ENCODE assay signal across 25 cellular contexts in the genomic region with DNA sequence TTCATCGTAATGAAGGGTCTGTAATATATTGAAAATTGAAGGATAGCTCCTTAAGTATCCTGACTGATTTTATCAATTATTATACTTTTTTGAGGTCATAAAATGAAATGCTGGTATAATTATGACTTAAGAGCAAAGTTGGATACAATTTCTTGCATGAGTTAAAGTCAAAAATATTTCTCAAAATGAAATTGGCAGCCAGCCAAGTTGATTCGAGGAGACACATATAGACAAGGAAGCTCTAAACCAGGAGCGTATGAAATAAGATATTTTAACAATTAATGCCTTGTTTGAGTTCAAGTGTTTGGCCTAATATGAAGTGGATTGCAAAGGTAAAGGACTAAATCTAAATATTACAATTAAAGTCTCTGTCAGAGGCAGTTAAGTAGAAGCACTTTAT.
DNase-seq lines count a peak whose midpoint lies in the region; ATAC-seq and TF ChIP-seq lines count a peak whose summit lies in the region.
"Had no signal": no experiment of that assay in that cellular context is flagged by ENCODE, and none has a peak within 500 bp of the region (broad histone marks: within the 10 kb centered on the region; RNA-seq: fewer than 3 reads in every experiment).

No MANE protein-coding gene starts in this region.

- H3K27ac Mint-ChIP-seq in MCF 10A (ENCODE audit: low read depth, unreplicated experiment): no peak overlapping the region
- H3K27ac Mint-ChIP-seq: activated naive CD8-positive, alpha-beta T cell treated with anti-CD3 and anti-CD28 coated beads, Interleukin-2, amount 10 ng/mL, durations not matched to agents 7 days and 5 days; CD4-positive, alpha-beta memory T cell; mesothelial cell of epicardium; nephron; stimulated activated naive CD8-positive, alpha-beta T cell treated with anti-CD3 and anti-CD28 coated beads, Interleukin-15, amount 100 ng/mL, for 72 hours; type B pancreatic cell had no signal

- intact Hi-C loops in MCF 10A (cut with micrococcal nuclease) (no loop called here), breast epithelium (cut with DNase I; ENCODE audit: low total_unique reads) (no loop called here), heart right ventricle (cut with DNase I) (no loop called here)

- no peaks in the 10 kb centered on the region for H3K36me3 ChIP-seq in breast epithelium
- no peaks in the 10 kb centered on the region for H3K36me3 ChIP-seq in heart right ventricle
- H3K36me3 ChIP-seq: esophagus muscularis mucosa had no signal

- TF ChIP-seq CTCF in MCF 10A (IDR thresholded peaks at IDR 0.05; ENCODE audit: unreplicated experiment): no peak
- TF ChIP-seq CTCF in breast epithelium (IDR thresholded peaks at IDR 0.05): no peak
- no peak for TF ChIP-seq CTCF in heart right ventricle (IDR thresholded peaks at IDR 0.05)

- no peak overlapping the region for H3K27ac ChIP-seq in breast epithelium
- H3K27ac ChIP-seq in heart right ventricle: no peak overlapping the region
- H3K27ac ChIP-seq: esophagus muscularis mucosa had no signal

- DNase-seq in MCF 10A (ENCODE audit: unreplicated experiment): peak; percentile 38
- DNase-seq in breast epithelium (ENCODE audit: low spot score in 2 of 2): no peak
- DNase-seq in NCI-H69 (lab: John Stamatoyannopoulos, UW): peak; percentile 34
- DNase-seq in dermis blood vessel endothelial cell: peak; percentile 16
- DNase-seq in activated effector memory CD4-positive, alpha-beta T cell treated with anti-CD3 and anti-CD28 coated beads, Interleukin-2, amount 50 U/mL, for 16 hours: no peak
- DNase-seq in heart right ventricle: no peak
- DNase-seq: activated CD4-positive, CD25-positive, alpha-beta regulatory T cell; activated CD8-positive, alpha-beta memory T cell treated with anti-CD3 and anti-CD28 coated beads for 24 hours; activated naive CD8-positive, alpha-beta T cell treated with anti-CD3 and anti-CD28 coated beads, Interleukin-2, amount 10 ng/mL, durations not matched to agents 7 days and 5 days; caudate nucleus; CD4-positive, alpha-beta memory T cell; effector CD4-positive, alpha-beta T cell; GOT3; hippocampal formation; NCI-H2081 treated with DMSO at 0.1 percent for 48 hours; SHP77 treated with DMSO at 0.1 percent for 48 hours; stimulated activated naive CD8-positive, alpha-beta T cell treated with anti-CD3 and anti-CD28 coated beads, Interleukin-15, amount 100 ng/mL, for 72 hours; T-helper 2 cell had no signal

- H3K4me1 ChIP-seq in breast epithelium (no peaks in the 10 kb centered on the region), heart right ventricle (no peaks in the 10 kb centered on the region)
- H3K4me1 ChIP-seq: esophagus muscularis mucosa had no signal

- WGBS in heart right ventricle, 2 donors: 57 to 67% methylated on average over 3 of the region's 3 CpGs

- TF ChIP-seq POLR2A in breast epithelium (IDR thresholded peaks at IDR 0.05): no peak

- no peaks in the 10 kb centered on the region for H3K9me3 Mint-ChIP-seq in MCF 10A (ENCODE audit: unreplicated experiment)
- H3K9me3 Mint-ChIP-seq: activated naive CD8-positive, alpha-beta T cell treated with anti-CD3 and anti-CD28 coated beads, Interleukin-2, amount 10 ng/mL, durations not matched to agents 7 days and 5 days; CD4-positive, alpha-beta memory T cell; mesothelial cell of epicardium; nephron; stimulated activated naive CD8-positive, alpha-beta T cell treated with anti-CD3 and anti-CD28 coated beads, Interleukin-15, amount 100 ng/mL, for 72 hours; type B pancreatic cell had no signal

- no TSS peak for BruUV-seq in MCF 10A (replicated peaks; lab: Mats Ljungman, UMichigan)

- H3K4me1 Mint-ChIP-seq in MCF 10A (ENCODE audit: insufficient read depth, unreplicated experiment): no peaks in the 10 kb centered on the region
- H3K4me1 Mint-ChIP-seq: activated naive CD8-positive, alpha-beta T cell treated with anti-CD3 and anti-CD28 coated beads, Interleukin-2, amount 10 ng/mL, durations not matched to agents 7 days and 5 days; CD4-positive, alpha-beta memory T cell; stimulated activated naive CD8-positive, alpha-beta T cell treated with anti-CD3 and anti-CD28 coated beads, Interleukin-15, amount 100 ng/mL, for 72 hours had no signal

- H3K27me3 ChIP-seq in breast epithelium: no peaks in the 10 kb centered on the region
- no peaks in the 10 kb centered on the region for H3K27me3 ChIP-seq in heart right ventricle
- H3K27me3 ChIP-seq: esophagus muscularis mucosa had no signal

- H3K4me3 ChIP-seq in breast epithelium (no peak overlapping the region), heart right ventricle (no peak overlapping the region)
- H3K4me3 ChIP-seq: esophagus muscularis mucosa had no signal

- no peaks in the 10 kb centered on the region for H3K36me3 Mint-ChIP-seq in MCF 10A (ENCODE audit: insufficient read depth, unreplicated experiment)
- H3K36me3 Mint-ChIP-seq: activated naive CD8-positive, alpha-beta T cell treated with anti-CD3 and anti-CD28 coated beads, Interleukin-2, amount 10 ng/mL, durations not matched to agents 7 days and 5 days; CD4-positive, alpha-beta memory T cell; mesothelial cell of epicardium; type B pancreatic cell had no signal

- no peak overlapping the region for H3K4me3 Mint-ChIP-seq in MCF 10A (ENCODE audit: unreplicated experiment)
- H3K4me3 Mint-ChIP-seq: activated naive CD8-positive, alpha-beta T cell treated with anti-CD3 and anti-CD28 coated beads, Interleukin-2, amount 10 ng/mL, durations not matched to agents 7 days and 5 days; CD4-positive, alpha-beta memory T cell; mesothelial cell of epicardium; nephron; stimulated activated naive CD8-positive, alpha-beta T cell treated with anti-CD3 and anti-CD28 coated beads, Interleukin-15, amount 100 ng/mL, for 72 hours; type B pancreatic cell had no signal

- H3K9me3 ChIP-seq in breast epithelium (no peaks in the 10 kb centered on the region), heart right ventricle (no peaks in the 10 kb centered on the region)
- H3K9me3 ChIP-seq: esophagus muscularis mucosa had no signal

- ATAC-seq in heart right ventricle (no peak), HG03342 (IDR thresholded peaks at IDR 0.05; ENCODE audit: unreplicated experiment) (no peak), HG02759 (IDR thresholded peaks at IDR 0.05; ENCODE audit: unreplicated experiment) (no peak)
- ATAC-seq: HepG2; stimulated activated naive CD8-positive, alpha-beta T cell treated with anti-CD3 and anti-CD28 coated beads, Interleukin-15, amount 100 ng/mL, for 72 hours had no signal

- POLR2A ChIA-PET in MCF 10A (lab: Yijun Ruan, JAX): no interaction called here

- H3K27me3 Mint-ChIP-seq in MCF 10A (ENCODE audit: insufficient read depth, unreplicated experiment): no peaks in the 10 kb centered on the region
- H3K27me3 Mint-ChIP-seq: activated naive CD8-positive, alpha-beta T cell treated with anti-CD3 and anti-CD28 coated beads, Interleukin-2, amount 10 ng/mL, durations not matched to agents 7 days and 5 days; CD4-positive, alpha-beta memory T cell; stimulated activated naive CD8-positive, alpha-beta T cell treated with anti-CD3 and anti-CD28 coated beads, Interleukin-15, amount 100 ng/mL, for 72 hours; type B pancreatic cell had no signal

- CTCF ChIA-PET in MCF 10A (lab: Yijun Ruan, JAX): no interaction called here

Comparison
In these comparisons a context has a peak if more than half of its experiments do, and no peak if none do; other contexts are left out.
1. DNase-seq: peak in MCF 10A (single experiment), NCI-H69 (single experiment) and dermis blood vessel endothelial cell (single experiment); none in breast epithelium (0 of 2), activated effector memory CD4-positive, alpha-beta T cell treated with anti-CD3 and anti-CD28 coated beads, Interleukin-2, amount 50 U/mL, for 16 hours (single experiment) and heart right ventricle (0 of 2).